Comparison of ENCODE assay signal across 1 cellular context in the genomic region with DNA sequence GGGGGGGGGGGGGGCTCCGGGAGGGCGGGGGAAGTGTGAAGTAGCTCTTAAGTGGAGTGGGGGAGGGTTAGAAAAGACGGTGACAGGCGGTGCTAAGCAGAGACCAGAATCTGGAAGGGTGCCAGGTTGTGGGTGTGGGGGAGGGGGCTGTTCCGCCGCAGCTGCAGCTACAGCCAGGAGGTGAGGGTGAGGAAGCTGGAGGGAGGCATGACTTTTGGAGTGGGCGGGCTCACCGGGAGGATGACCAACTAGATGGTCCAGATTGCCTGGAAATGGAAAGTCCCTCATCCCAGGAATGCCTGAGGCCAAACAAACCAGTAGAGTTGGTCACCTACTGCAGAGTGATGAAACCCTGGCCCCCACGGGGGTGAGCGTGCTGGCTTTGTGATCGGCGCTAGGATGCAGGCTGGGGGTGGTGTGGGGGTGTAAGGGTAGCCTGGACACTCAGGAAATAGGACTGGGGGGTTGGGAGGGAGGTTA.
TF ChIP-seq lines count a peak whose summit lies in the region.

No MANE protein-coding gene starts in this region.

TF ChIP-seq in K562, 482 proteins besides CTCF, POLR2A, EP300 and RAD21 (continued from another document and continues in another):
- TF ChIP-seq, protein P1, sequence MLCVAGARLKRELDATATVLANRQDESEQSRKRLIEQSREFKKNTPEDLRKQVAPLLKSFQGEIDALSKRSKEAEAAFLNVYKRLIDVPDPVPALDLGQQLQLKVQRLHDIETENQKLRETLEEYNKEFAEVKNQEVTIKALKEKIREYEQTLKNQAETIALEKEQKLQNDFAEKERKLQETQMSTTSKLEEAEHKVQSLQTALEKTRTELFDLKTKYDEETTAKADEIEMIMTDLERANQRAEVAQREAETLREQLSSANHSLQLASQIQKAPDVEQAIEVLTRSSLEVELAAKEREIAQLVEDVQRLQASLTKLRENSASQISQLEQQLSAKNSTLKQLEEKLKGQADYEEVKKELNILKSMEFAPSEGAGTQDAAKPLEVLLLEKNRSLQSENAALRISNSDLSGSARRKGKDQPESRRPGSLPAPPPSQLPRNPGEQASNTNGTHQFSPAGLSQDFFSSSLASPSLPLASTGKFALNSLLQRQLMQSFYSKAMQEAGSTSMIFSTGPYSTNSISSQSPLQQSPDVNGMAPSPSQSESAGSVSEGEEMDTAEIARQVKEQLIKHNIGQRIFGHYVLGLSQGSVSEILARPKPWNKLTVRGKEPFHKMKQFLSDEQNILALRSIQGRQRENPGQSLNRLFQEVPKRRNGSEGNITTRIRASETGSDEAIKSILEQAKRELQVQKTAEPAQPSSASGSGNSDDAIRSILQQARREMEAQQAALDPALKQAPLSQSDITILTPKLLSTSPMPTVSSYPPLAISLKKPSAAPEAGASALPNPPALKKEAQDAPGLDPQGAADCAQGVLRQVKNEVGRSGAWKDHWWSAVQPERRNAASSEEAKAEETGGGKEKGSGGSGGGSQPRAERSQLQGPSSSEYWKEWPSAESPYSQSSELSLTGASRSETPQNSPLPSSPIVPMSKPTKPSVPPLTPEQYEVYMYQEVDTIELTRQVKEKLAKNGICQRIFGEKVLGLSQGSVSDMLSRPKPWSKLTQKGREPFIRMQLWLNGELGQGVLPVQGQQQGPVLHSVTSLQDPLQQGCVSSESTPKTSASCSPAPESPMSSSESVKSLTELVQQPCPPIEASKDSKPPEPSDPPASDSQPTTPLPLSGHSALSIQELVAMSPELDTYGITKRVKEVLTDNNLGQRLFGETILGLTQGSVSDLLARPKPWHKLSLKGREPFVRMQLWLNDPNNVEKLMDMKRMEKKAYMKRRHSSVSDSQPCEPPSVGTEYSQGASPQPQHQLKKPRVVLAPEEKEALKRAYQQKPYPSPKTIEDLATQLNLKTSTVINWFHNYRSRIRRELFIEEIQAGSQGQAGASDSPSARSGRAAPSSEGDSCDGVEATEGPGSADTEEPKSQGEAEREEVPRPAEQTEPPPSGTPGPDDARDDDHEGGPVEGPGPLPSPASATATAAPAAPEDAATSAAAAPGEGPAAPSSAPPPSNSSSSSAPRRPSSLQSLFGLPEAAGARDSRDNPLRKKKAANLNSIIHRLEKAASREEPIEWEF (CRISPR knock-in tag; IDR thresholded peaks at IDR 0.05): no peak
- TF ChIP-seq PHTF2 (CRISPR knock-in tag; IDR thresholded peaks at IDR 0.05) (no peak), TEAD1 (CRISPR knock-in tag; IDR thresholded peaks at IDR 0.05) (no peak), RCOR1 (IDR thresholded peaks at IDR 0.05; ENCODE audit: borderline replicate concordance in 1 of 2, low read depth in 2 of 2, low read length in 2 of 2) (peak in 1 of 2 experiments; percentile 73; a peak in 2 of 4 replicates), SMAD1 (IDR thresholded peaks at IDR 0.05; ENCODE audit: low read depth, low read length, partially characterized antibody) (peak; percentile 83), ZNF217 (CRISPR knock-in tag; IDR thresholded peaks at IDR 0.05) (no peak), CTBP1 (IDR thresholded peaks at IDR 0.05; ENCODE audit: borderline replicate concordance) (peak; percentile 84), SETDB1 (IDR thresholded peaks at IDR 0.05; ENCODE audit: low read length) (no peak), ZNF224 (CRISPR knock-in tag; IDR thresholded peaks at IDR 0.05) (no peak), ZNF121 (CRISPR knock-in tag; conservative IDR thresholded peaks at IDR 0.05) (no peak), SMARCC2 (IDR thresholded peaks at IDR 0.05; ENCODE audit: low read depth) (no peak), KDM5B (IDR thresholded peaks at IDR 0.05; ENCODE audit: insufficient replicate concordance, low read depth, low read length) (peak; percentile 6), SOX6 (IDR thresholded peaks at IDR 0.05) (peak; percentile 41), NFIC (IDR thresholded peaks at IDR 0.05) (peak; percentile 99), C11orf30 (IDR thresholded peaks at IDR 0.05; ENCODE audit: low read depth) (no peak), NFE2 (IDR thresholded peaks at IDR 0.05; ENCODE audit: low read depth) (0 out of 2 replicates have a peak, but pooled peaks have one; percentile 4), NR4A1 (CRISPR knock-in tag; IDR thresholded peaks at IDR 0.05) (no peak), NR4A1 (tag; IDR thresholded peaks at IDR 0.05) (no peak), CBX3 (IDR thresholded peaks at IDR 0.05; ENCODE audit: borderline replicate concordance in 1 of 2, low read length in 2 of 2) (no peak), CEBPG (CRISPR knock-in tag; IDR thresholded peaks at IDR 0.05) (no peak), CEBPG (tag; conservative IDR thresholded peaks at IDR 0.05 in 1 of 2, IDR thresholded peaks at IDR 0.05 in 1 of 2) (peak; percentile 12 to 52; a peak in 2 of 4 replicates), ERF (CRISPR knock-in tag; IDR thresholded peaks at IDR 0.05) (no peak), HNRNPUL1 (IDR thresholded peaks at IDR 0.05; ENCODE audit: low read length) (no peak), ZNF668 (CRISPR knock-in tag; IDR thresholded peaks at IDR 0.05) (no peak), CHD2 (IDR thresholded peaks at IDR 0.05; ENCODE audit: low read depth, low read length) (no peak), NUFIP1 (IDR thresholded peaks at IDR 0.05; ENCODE audit: partially characterized antibody) (no peak), HMG20B (CRISPR knock-in tag; IDR thresholded peaks at IDR 0.05) (no peak)
- TF ChIP-seq, protein P2, sequence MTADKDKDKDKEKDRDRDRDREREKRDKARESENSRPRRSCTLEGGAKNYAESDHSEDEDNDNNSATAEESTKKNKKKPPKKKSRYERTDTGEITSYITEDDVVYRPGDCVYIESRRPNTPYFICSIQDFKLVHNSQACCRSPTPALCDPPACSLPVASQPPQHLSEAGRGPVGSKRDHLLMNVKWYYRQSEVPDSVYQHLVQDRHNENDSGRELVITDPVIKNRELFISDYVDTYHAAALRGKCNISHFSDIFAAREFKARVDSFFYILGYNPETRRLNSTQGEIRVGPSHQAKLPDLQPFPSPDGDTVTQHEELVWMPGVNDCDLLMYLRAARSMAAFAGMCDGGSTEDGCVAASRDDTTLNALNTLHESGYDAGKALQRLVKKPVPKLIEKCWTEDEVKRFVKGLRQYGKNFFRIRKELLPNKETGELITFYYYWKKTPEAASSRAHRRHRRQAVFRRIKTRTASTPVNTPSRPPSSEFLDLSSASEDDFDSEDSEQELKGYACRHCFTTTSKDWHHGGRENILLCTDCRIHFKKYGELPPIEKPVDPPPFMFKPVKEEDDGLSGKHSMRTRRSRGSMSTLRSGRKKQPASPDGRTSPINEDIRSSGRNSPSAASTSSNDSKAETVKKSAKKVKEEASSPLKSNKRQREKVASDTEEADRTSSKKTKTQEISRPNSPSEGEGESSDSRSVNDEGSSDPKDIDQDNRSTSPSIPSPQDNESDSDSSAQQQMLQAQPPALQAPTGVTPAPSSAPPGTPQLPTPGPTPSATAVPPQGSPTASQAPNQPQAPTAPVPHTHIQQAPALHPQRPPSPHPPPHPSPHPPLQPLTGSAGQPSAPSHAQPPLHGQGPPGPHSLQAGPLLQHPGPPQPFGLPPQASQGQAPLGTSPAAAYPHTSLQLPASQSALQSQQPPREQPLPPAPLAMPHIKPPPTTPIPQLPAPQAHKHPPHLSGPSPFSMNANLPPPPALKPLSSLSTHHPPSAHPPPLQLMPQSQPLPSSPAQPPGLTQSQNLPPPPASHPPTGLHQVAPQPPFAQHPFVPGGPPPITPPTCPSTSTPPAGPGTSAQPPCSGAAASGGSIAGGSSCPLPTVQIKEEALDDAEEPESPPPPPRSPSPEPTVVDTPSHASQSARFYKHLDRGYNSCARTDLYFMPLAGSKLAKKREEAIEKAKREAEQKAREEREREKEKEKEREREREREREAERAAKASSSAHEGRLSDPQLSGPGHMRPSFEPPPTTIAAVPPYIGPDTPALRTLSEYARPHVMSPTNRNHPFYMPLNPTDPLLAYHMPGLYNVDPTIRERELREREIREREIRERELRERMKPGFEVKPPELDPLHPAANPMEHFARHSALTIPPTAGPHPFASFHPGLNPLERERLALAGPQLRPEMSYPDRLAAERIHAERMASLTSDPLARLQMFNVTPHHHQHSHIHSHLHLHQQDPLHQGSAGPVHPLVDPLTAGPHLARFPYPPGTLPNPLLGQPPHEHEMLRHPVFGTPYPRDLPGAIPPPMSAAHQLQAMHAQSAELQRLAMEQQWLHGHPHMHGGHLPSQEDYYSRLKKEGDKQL (CRISPR knock-in tag; IDR thresholded peaks at IDR 0.05; ENCODE audit: borderline replicate concordance): no peak
- TF ChIP-seq, protein P3, sequence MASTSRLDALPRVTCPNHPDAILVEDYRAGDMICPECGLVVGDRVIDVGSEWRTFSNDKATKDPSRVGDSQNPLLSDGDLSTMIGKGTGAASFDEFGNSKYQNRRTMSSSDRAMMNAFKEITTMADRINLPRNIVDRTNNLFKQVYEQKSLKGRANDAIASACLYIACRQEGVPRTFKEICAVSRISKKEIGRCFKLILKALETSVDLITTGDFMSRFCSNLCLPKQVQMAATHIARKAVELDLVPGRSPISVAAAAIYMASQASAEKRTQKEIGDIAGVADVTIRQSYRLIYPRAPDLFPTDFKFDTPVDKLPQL (IDR thresholded peaks at IDR 0.05; ENCODE audit: extremely low read depth, insufficient read length): no peak
- TF ChIP-seq, protein P4, sequence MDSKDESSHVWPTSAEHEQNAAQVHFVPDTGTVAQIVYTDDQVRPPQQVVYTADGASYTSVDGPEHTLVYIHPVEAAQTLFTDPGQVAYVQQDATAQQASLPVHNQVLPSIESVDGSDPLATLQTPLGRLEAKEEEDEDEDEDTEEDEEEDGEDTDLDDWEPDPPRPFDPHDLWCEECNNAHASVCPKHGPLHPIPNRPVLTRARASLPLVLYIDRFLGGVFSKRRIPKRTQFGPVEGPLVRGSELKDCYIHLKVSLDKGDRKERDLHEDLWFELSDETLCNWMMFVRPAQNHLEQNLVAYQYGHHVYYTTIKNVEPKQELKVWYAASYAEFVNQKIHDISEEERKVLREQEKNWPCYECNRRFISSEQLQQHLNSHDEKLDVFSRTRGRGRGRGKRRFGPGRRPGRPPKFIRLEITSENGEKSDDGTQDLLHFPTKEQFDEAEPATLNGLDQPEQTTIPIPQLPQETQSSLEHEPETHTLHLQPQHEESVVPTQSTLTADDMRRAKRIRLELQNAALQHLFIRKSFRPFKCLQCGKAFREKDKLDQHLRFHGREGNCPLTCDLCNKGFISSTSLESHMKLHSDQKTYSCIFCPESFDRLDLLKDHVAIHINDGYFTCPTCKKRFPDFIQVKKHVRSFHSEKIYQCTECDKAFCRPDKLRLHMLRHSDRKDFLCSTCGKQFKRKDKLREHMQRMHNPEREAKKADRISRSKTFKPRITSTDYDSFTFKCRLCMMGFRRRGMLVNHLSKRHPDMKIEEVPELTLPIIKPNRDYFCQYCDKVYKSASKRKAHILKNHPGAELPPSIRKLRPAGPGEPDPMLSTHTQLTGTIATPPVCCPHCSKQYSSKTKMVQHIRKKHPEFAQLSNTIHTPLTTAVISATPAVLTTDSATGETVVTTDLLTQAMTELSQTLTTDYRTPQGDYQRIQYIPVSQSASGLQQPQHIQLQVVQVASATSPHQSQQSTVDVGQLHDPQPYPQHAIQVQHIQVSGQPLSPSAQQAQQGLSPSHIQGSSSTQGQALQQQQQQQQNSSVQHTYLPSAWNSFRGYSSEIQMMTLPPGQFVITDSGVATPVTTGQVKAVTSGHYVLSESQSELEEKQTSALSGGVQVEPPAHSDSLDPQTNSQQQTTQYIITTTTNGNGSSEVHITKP (IDR thresholded peaks at IDR 0.05; ENCODE audit: partially characterized antibody): peak; percentile 27
- TF ChIP-seq, protein P5, sequence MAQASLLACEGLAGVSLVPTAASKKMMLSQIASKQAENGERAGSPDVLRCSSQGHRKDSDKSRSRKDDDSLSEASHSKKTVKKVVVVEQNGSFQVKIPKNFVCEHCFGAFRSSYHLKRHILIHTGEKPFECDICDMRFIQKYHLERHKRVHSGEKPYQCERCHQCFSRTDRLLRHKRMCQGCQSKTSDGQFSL (CRISPR knock-in tag; IDR thresholded peaks at IDR 0.05): no peak; the same call in 1 of the 2 replicates
- TF ChIP-seq, protein P5 (tag; IDR thresholded peaks at IDR 0.05): peak in 1 of 2 experiments; percentile 86; a peak in 1 of 4 replicates
- TF ChIP-seq, protein P6, sequence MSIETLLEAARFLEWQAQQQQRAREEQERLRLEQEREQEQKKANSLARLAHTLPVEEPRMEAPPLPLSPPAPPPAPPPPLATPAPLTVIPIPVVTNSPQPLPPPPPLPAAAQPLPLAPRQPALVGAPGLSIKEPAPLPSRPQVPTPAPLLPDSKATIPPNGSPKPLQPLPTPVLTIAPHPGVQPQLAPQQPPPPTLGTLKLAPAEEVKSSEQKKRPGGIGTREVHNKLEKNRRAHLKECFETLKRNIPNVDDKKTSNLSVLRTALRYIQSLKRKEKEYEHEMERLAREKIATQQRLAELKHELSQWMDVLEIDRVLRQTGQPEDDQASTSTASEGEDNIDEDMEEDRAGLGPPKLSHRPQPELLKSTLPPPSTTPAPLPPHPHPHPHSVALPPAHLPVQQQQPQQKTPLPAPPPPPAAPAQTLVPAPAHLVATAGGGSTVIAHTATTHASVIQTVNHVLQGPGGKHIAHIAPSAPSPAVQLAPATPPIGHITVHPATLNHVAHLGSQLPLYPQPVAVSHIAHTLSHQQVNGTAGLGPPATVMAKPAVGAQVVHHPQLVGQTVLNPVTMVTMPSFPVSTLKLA (conservative IDR thresholded peaks at IDR 0.05): no peak
- TF ChIP-seq, protein P7, sequence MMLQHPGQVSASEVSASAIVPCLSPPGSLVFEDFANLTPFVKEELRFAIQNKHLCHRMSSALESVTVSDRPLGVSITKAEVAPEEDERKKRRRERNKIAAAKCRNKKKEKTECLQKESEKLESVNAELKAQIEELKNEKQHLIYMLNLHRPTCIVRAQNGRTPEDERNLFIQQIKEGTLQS (IDR thresholded peaks at IDR 0.05): peak; percentile 77
- TF ChIP-seq, protein P7 (CRISPR knock-in tag; conservative IDR thresholded peaks at IDR 0.05): no peak
- TF ChIP-seq, protein P8, sequence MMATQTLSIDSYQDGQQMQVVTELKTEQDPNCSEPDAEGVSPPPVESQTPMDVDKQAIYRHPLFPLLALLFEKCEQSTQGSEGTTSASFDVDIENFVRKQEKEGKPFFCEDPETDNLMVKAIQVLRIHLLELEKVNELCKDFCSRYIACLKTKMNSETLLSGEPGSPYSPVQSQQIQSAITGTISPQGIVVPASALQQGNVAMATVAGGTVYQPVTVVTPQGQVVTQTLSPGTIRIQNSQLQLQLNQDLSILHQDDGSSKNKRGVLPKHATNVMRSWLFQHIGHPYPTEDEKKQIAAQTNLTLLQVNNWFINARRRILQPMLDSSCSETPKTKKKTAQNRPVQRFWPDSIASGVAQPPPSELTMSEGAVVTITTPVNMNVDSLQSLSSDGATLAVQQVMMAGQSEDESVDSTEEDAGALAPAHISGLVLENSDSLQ (IDR thresholded peaks at IDR 0.05): peak; percentile 37; the same call in 1 of the 2 replicates
